Comparison of ENCODE assay signal across 13 cellular contexts in genomic region chr12:25269701-25270100, GRCh38. TPM values are rescaled to one million over a fixed set of nuclear protein-coding genes. Genes with fewer than 3 reads are reported as not detected.
DNase-seq lines count a peak whose midpoint lies in the region; ATAC-seq and TF ChIP-seq lines count a peak whose summit lies in the region.
"Had no signal": no experiment of that assay in that cellular context is flagged by ENCODE, and none has a peak within 500 bp of the region (broad histone marks: within the 10 kb centered on the region; RNA-seq: fewer than 3 reads in every experiment).

No MANE protein-coding gene starts in this region.

- H3K4me3 ChIP-seq in CD4-positive, CD25-positive, alpha-beta regulatory T cell (ENCODE audit: low read depth, low read length), result no peak overlapping the region
- H3K4me3 ChIP-seq in NB4 (ENCODE audit: low read depth, low read length) (no peak overlapping the region), A673 (ENCODE audit: low read depth, low read length, poor library complexity, severe bottlenecking) (no peak overlapping the region)

- H3K27ac Mint-ChIP-seq in CD4-positive, CD25-positive, alpha-beta regulatory T cell, result no peak overlapping the region
- H3K27ac Mint-ChIP-seq: activated naive CD4-positive, alpha-beta T cell treated with anti-CD3 and anti-CD28 coated beads, Interleukin-2, amount 50 U/mL, for 72 hours had no signal

- no peaks in the 10 kb centered on the region for H3K9me3 ChIP-seq in CD4-positive, CD25-positive, alpha-beta regulatory T cell (ENCODE audit: control insufficient read depth in 2 of 2, low read length in 2 of 2)
- no peaks in the 10 kb centered on the region for H3K9me3 ChIP-seq in A673 (ENCODE audit: low read depth, low read length, poor library complexity, severe bottlenecking)

- intact Hi-C loops in A673 (cut with micrococcal nuclease; ENCODE audit: unreplicated experiment), result no loop called here

- H3K36me3 Mint-ChIP-seq in CD4-positive, CD25-positive, alpha-beta regulatory T cell, result no peaks in the 10 kb centered on the region
- H3K36me3 Mint-ChIP-seq: activated naive CD4-positive, alpha-beta T cell treated with anti-CD3 and anti-CD28 coated beads, Interleukin-2, amount 50 U/mL, for 72 hours had no signal

- peaks cover 0 to 2% (median 0%) of the 10 kb centered on the region in 7 donors for H3K9me3 Mint-ChIP-seq in CD4-positive, CD25-positive, alpha-beta regulatory T cell
- H3K9me3 Mint-ChIP-seq: activated naive CD4-positive, alpha-beta T cell treated with anti-CD3 and anti-CD28 coated beads, Interleukin-2, amount 50 U/mL, for 72 hours had no signal

- H3K4me3 Mint-ChIP-seq in CD4-positive, CD25-positive, alpha-beta regulatory T cell, result no peak overlapping the region

- CTCF ChIA-PET in A673 (lab: Charles Lee), result no interaction called here

- H3K4me1 ChIP-seq in CD4-positive, CD25-positive, alpha-beta regulatory T cell (ENCODE audit: control insufficient read depth, insufficient read depth, low read length, poor library complexity, severe bottlenecking), result no peaks in the 10 kb centered on the region
- peaks cover 4% of the 10 kb centered on the region for H3K4me1 ChIP-seq in A673 (ENCODE audit: insufficient read depth, low read length, poor library complexity, severe bottlenecking)

- POLR2A ChIA-PET in A673 (lab: Charles Lee; ENCODE audit: low non-redundant PET), result no interaction called here

- peak; percentile 37 to 44 for ATAC-seq in CD4-positive, CD25-positive, alpha-beta regulatory T cell (ENCODE audit: low read depth in 2 of 2)
- peak; percentile 77 for ATAC-seq in GM19452 (IDR thresholded peaks at IDR 0.05; ENCODE audit: unreplicated experiment)
- peak; percentile 67 for ATAC-seq in HG03039 (IDR thresholded peaks at IDR 0.05; ENCODE audit: unreplicated experiment)

- H3K27me3 Mint-ChIP-seq in CD4-positive, CD25-positive, alpha-beta regulatory T cell, result peaks cover 22% of the 10 kb centered on the region

- no TSS peak for BruUV-seq in A673 (replicated peaks; lab: Mats Ljungman, UMichigan)

- TF ChIP-seq POLR2A in NB4 (IDR thresholded peaks at IDR 0.05; ENCODE audit: extremely low read depth, insufficient read length), result no peak

- no peaks in the 10 kb centered on the region for H3K36me3 ChIP-seq in CD4-positive, CD25-positive, alpha-beta regulatory T cell (ENCODE audit: control insufficient read depth, insufficient read depth, low read length)
- H3K36me3 ChIP-seq in A673 (ENCODE audit: insufficient read depth, low read length, poor library complexity, severe bottlenecking), result no peaks in the 10 kb centered on the region

- TF ChIP-seq CTCF in NB4 (IDR thresholded peaks at IDR 0.05; ENCODE audit: low read depth, low read length), result no peak
- no peak for TF ChIP-seq CTCF in A673 (conservative IDR thresholded peaks at IDR 0.05; ENCODE audit: low read depth, low read length)

- DNase-seq in CD4-positive, CD25-positive, alpha-beta regulatory T cell, result no peak
- DNase-seq in NB4 (ENCODE audit: low read depth) (peak; percentile 98), A673 (ENCODE audit: low spot score) (no peak), foreskin melanocyte (no peak), dedifferentiated amniotic fluid mesenchymal stem cell (ENCODE audit: extremely low spot score) (no peak)
- no peak for DNase-seq in activated CD8-positive, alpha-beta memory T cell treated with anti-CD3 and anti-CD28 coated beads, Interleukin-2, amount 50 U/mL, for 4 hours
- DNase-seq: C1 segment of cervical spinal cord, hypothalamus, NCI-H82, substantia nigra had no signal

- no peaks in the 10 kb centered on the region for H3K27me3 ChIP-seq in CD4-positive, CD25-positive, alpha-beta regulatory T cell (ENCODE audit: control insufficient read depth, insufficient read depth, low read length)
- no peaks in the 10 kb centered on the region for H3K27me3 ChIP-seq in A673 (replicated peaks; ENCODE audit: insufficient read depth, low read depth, low read length, poor library complexity)

- H3K27ac ChIP-seq in CD4-positive, CD25-positive, alpha-beta regulatory T cell (ENCODE audit: insufficient read depth, low read length, poor library complexity, severe bottlenecking), result no peak overlapping the region
- H3K27ac ChIP-seq in A673 (ENCODE audit: low read depth, low read length, poor library complexity, severe bottlenecking), result no peak overlapping the region

- H3K4me1 Mint-ChIP-seq in CD4-positive, CD25-positive, alpha-beta regulatory T cell, result peaks cover 0 to 4% (median 0%) of the 10 kb centered on the region in 4 donors

RNA-seq across cellular contexts. Expression of gene KRAS, which starts 19.0 kb away (rescaled TPM):
- 24.0 TPM for total RNA-seq in CD4-positive, CD25-positive, alpha-beta regulatory T cell
- polyA plus RNA-seq in CD4-positive, CD25-positive, alpha-beta regulatory T cell, result 10 to 100 TPM; 25.9 to 46.7 (median 35.8) TPM
- 25.2 and 29.2 TPM in 2 replicates for total RNA-seq in A673 (2021)
